Comparison of ENCODE assay signal across 14 cellular contexts in the genomic region with DNA sequence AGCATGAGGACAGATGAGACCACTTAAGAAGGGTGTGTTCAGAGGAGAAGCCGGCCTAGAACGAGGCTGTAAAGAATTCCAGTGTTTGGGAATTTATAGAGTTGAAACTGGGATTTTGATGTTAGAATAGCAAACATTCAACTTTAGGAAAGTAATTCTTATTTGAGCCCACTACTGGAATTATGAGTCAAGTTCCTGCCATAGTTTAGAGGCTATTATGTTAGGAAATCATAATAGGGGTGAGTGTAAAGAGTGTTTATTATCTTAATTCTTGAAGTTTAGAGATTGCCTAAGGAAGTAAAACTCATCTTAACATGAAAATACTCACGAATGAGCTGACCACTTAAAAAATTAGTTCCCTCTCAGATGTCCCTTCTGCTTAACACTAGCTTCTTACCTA. TPM values are rescaled to one million over a fixed set of nuclear protein-coding genes. Genes with fewer than 3 reads are reported as not detected.
DNase-seq lines count a peak whose midpoint lies in the region; ATAC-seq and TF ChIP-seq lines count a peak whose summit lies in the region.
"Had no signal": no experiment of that assay in that cellular context is flagged by ENCODE, and none has a peak within 500 bp of the region (broad histone marks: within the 10 kb centered on the region; RNA-seq: fewer than 3 reads in every experiment).

No MANE protein-coding gene starts in this region.

- H3K27ac ChIP-seq in left ventricle myocardium inferior (replicated peaks) (no peak overlapping the region), heart left ventricle (peak overlapping the region in 1 of 12 donors; percentile 15), gastroesophageal sphincter (peak overlapping the region in 3 of 4 donors; percentile 10 to 94 (median 90)), dorsolateral prefrontal cortex (peak overlapping the region in 3 of 59 donors; percentile 8 to 46 (median 15))

- intact Hi-C loops in left ventricle myocardium inferior (cut with micrococcal nuclease) = loop anchor here (10.0 kb wide), 1 partner anchor 129 kb away; no protein-coding TSS in a partner anchor
- intact Hi-C loops in heart left ventricle (cut with DNase I) = loop anchor here in 2 of 10 donors (10.0 kb wide), 2 partner anchors 181 to 399 kb away; a partner anchor contains a TSS
- intact Hi-C loops in activated CD4-positive, alpha-beta memory T cell treated with anti-CD3 and anti-CD28 coated beads for 36 hours (cut with micrococcal nuclease) = no loop called here
- intact Hi-C loops in dorsolateral prefrontal cortex (cut with DNase I) = loop anchor here (10.0 kb wide), 2 partner anchors 181 to 399 kb away; a partner anchor contains a TSS

- TF ChIP-seq POLR2A in heart left ventricle (IDR thresholded peaks at IDR 0.05) = no peak
- TF ChIP-seq POLR2A in gastroesophageal sphincter (IDR thresholded peaks at IDR 0.05) = no peak

- TF ChIP-seq EP300 in gastroesophageal sphincter (IDR thresholded peaks at IDR 0.05) = no peak

- CTCF ChIA-PET in activated CD4-positive, alpha-beta memory T cell treated with anti-CD3 and anti-CD28 coated beads for 36 hours (lab: Charles Lee) = interaction anchor here (1.6 to 11.2 kb wide), 3 partner anchors 9 to 145 kb away, joined by 3 to 333 read pairs (median 5); a partner anchor contains a TSS

- H3K9me3 Mint-ChIP-seq in activated CD4-positive, alpha-beta memory T cell treated with anti-CD3 and anti-CD28 coated beads for 36 hours = no peaks in the 10 kb centered on the region
- H3K9me3 Mint-ChIP-seq in type B pancreatic cell = no peaks in the 10 kb centered on the region

- ATAC-seq in heart left ventricle (no peak), gastroesophageal sphincter (no peak), GM19395 (IDR thresholded peaks at IDR 0.05; ENCODE audit: unreplicated experiment) (no peak)

- peaks cover 24% of the 10 kb centered on the region for H3K36me3 ChIP-seq in left ventricle myocardium inferior
- H3K36me3 ChIP-seq in heart left ventricle = peaks cover 0 to 24% (median 23%) of the 10 kb centered on the region in 9 donors
- peaks cover 0 to 23% of the 10 kb centered on the region in 2 donors for H3K36me3 ChIP-seq in gastroesophageal sphincter

- H3K4me1 ChIP-seq in left ventricle myocardium inferior = peaks cover 56% of the 10 kb centered on the region
- H3K4me1 ChIP-seq in heart left ventricle = peaks cover 7 to 48% (median 28%) of the 10 kb centered on the region in 12 donors
- peaks cover 2 to 59% (median 8%) of the 10 kb centered on the region in 3 donors for H3K4me1 ChIP-seq in gastroesophageal sphincter

- H3K27me3 Mint-ChIP-seq in activated CD4-positive, alpha-beta memory T cell treated with anti-CD3 and anti-CD28 coated beads for 36 hours = no peaks in the 10 kb centered on the region
- peaks cover 2% of the 10 kb centered on the region for H3K27me3 Mint-ChIP-seq in type B pancreatic cell

- H3K27me3 ChIP-seq in left ventricle myocardium inferior (ENCODE audit: low read depth) (no peaks in the 10 kb centered on the region), heart left ventricle (no peaks in the 10 kb centered on the region), gastroesophageal sphincter (no peaks in the 10 kb centered on the region), dorsolateral prefrontal cortex (no peaks in the 10 kb centered on the region)

- peak overlapping the region; percentile 58 for H3K27ac Mint-ChIP-seq in activated CD4-positive, alpha-beta memory T cell treated with anti-CD3 and anti-CD28 coated beads for 36 hours
- peak overlapping the region; percentile 10 for H3K27ac Mint-ChIP-seq in type B pancreatic cell

- H3K36me3 Mint-ChIP-seq in activated CD4-positive, alpha-beta memory T cell treated with anti-CD3 and anti-CD28 coated beads for 36 hours = peaks cover 13% of the 10 kb centered on the region
- peaks cover 7% of the 10 kb centered on the region for H3K36me3 Mint-ChIP-seq in type B pancreatic cell

- H3K9me3 ChIP-seq in left ventricle myocardium inferior (replicated peaks) (no peaks in the 10 kb centered on the region), heart left ventricle (no peaks in the 10 kb centered on the region), gastroesophageal sphincter (no peaks in the 10 kb centered on the region)

- H3K4me3 Mint-ChIP-seq in activated CD4-positive, alpha-beta memory T cell treated with anti-CD3 and anti-CD28 coated beads for 36 hours = peak overlapping the region; percentile 97
- H3K4me3 Mint-ChIP-seq in type B pancreatic cell = peak overlapping the region; percentile 65

- POLR2A ChIA-PET in activated CD4-positive, alpha-beta memory T cell treated with anti-CD3 and anti-CD28 coated beads for 36 hours (lab: Charles Lee) = interaction anchor here (1.1 kb wide), 1 partner anchor 566 kb away, joined by 3 read pairs; no protein-coding TSS in a partner anchor

- no peak for DNase-seq in left ventricle myocardium inferior
- no peak for DNase-seq in heart left ventricle
- no peak for DNase-seq in activated CD4-positive, alpha-beta memory T cell treated with anti-CD3 and anti-CD28 coated beads for 36 hours
- DNase-seq in type B pancreatic cell (ENCODE audit: extremely low spot score, unreplicated experiment) = no peak
- DNase-seq in NCI-H510A (lab: John Stamatoyannopoulos, UW) = no peak
- no peak for DNase-seq in dorsolateral prefrontal cortex
- DNase-seq: activated CD8-positive, alpha-beta memory T cell treated with anti-CD3 and anti-CD28 coated beads, Interleukin-2, amount 50 U/mL, for 4 hours; NCI-H2107; occipital lobe; Right ventricle myocardium superior had no signal

- H3K4me3 ChIP-seq in left ventricle myocardium inferior (peak overlapping the region; percentile 81), heart left ventricle (peak overlapping the region in 4 of 12 donors; percentile 80 to 84 (median 83)), gastroesophageal sphincter (peak overlapping the region; percentile 79 to 85), dorsolateral prefrontal cortex (peak overlapping the region in 28 of 59 donors; percentile 4 to 99 (median 93))

- WGBS in heart left ventricle, 4 donors = 46 to 57% (median 50%) methylated on average over 3 of the region's 3 CpGs
- WGBS in gastroesophageal sphincter (ENCODE audit: low coverage in 1 of 2), 2 donors = 59 to 62% methylated on average over 3 of the region's 3 CpGs

- peaks cover 58% of the 10 kb centered on the region for H3K4me1 Mint-ChIP-seq in activated CD4-positive, alpha-beta memory T cell treated with anti-CD3 and anti-CD28 coated beads for 36 hours (ENCODE audit: low read depth)
- H3K4me1 Mint-ChIP-seq in type B pancreatic cell (ENCODE audit: unreplicated experiment) = peaks cover 13% of the 10 kb centered on the region

- no peak for TF ChIP-seq CTCF in left ventricle myocardium inferior (IDR thresholded peaks at IDR 0.05; ENCODE audit: borderline replicate concordance)
- no peak for TF ChIP-seq CTCF in heart left ventricle (IDR thresholded peaks at IDR 0.05)
- TF ChIP-seq CTCF in gastroesophageal sphincter (IDR thresholded peaks at IDR 0.05) = no peak
- no peak for TF ChIP-seq CTCF in type B pancreatic cell (conservative IDR thresholded peaks at IDR 0.05)
- TF ChIP-seq CTCF in dorsolateral prefrontal cortex (IDR thresholded peaks at IDR 0.05 in 54 of 56, conservative IDR thresholded peaks at IDR 0.05 in 2 of 56; ENCODE audit: low read depth in 1 of 56, partially characterized antibody in 56 of 56) = no peak

RNA-seq across cellular contexts. Expression of a gene that starts 2.1 kb away (rescaled TPM):
- 21.6 TPM for total RNA-seq in left ventricle myocardium inferior
- 10 to 100 TPM; 17.1 to 39.8 (median 24.3) TPM for total RNA-seq in heart left ventricle
- polyA plus RNA-seq in heart left ventricle = 10 to 100 TPM in 1 of 2 donors, 1 to 10 TPM in 1; 5.0 to 11.3 TPM
- 10 to 100 TPM; 38.7 to 40.4 TPM for total RNA-seq in activated CD4-positive, alpha-beta memory T cell treated with anti-CD3 and anti-CD28 coated beads for 36 hours
- 10 to 100 TPM; 42.8 to 65.8 (median 53.8) TPM for total RNA-seq in gastroesophageal sphincter
- total RNA-seq in type B pancreatic cell (ENCODE audit: low replicate concordance) = 25.0 and 28.3 TPM in 2 replicates
- 10 to 100 TPM; 18.6 to 38.1 (median 28.9) TPM for total RNA-seq in dorsolateral prefrontal cortex

RNA-seq across cellular contexts. Expression of a gene that starts 57.0 kb away (rescaled TPM):
- total RNA-seq in left ventricle myocardium inferior (0.33 TPM), heart left ventricle (under 1 TPM in 1 of 9 donors, not detected in 8; 0.35 TPM), gastroesophageal sphincter (10 to 100 TPM in 2 of 4 donors, 1 to 10 TPM in 1, under 1 TPM in 1; 0.81 to 13.1 (median 8.6) TPM), type B pancreatic cell (ENCODE audit: low replicate concordance) (4.7 and 14.3 TPM in 2 replicates), dorsolateral prefrontal cortex (not detected)
- under 1 TPM in 1 of 2 donors, not detected in 1; 0.10 TPM for polyA plus RNA-seq in heart left ventricle
- total RNA-seq in activated CD4-positive, alpha-beta memory T cell treated with anti-CD3 and anti-CD28 coated beads for 36 hours = not detected
- total RNA-seq: dermis microvascular lymphatic vessel endothelial cell, H1, occipital lobe, Right ventricle myocardium superior had no signal
- polyA plus RNA-seq: H1 had no signal
